18 cellular contexts compared by ENCODE assay signal in the genomic region with DNA sequence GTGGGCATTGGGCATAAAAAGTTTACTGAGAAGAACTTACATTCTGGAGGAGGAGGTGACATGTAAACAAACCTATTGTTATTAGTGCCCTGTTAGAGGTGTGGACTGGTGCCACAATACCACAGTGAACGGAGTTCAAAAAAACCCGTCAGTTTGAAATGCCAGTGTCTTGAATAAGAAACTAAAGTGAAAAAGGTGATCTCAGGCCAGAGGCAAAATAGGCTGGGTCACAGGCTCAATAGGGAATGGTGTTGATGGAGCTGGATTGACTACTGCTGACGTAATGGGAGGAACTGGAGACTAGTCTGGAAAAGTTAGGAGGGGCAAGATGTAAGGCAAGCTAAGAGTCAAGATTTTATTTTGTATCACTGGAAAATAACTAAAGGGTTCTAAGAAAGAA. TPM values are rescaled to one million over a fixed set of nuclear protein-coding genes. Genes with fewer than 3 reads are reported as not detected.
A peak's percentile ranks its signal among the peaks of the same experiment; 100 is the strongest.
DNase-seq lines count a peak whose midpoint lies in the region; ATAC-seq and TF ChIP-seq lines count a peak whose summit lies in the region.
"Had no signal": no experiment of that assay in that cellular context is flagged by ENCODE, and none has a peak within 500 bp of the region (broad histone marks: within the 10 kb centered on the region; RNA-seq: fewer than 3 reads in every experiment).

No MANE protein-coding gene starts in this region.

- ATAC-seq in Right ventricle myocardium inferior: no peak

- no peaks in the 10 kb centered on the region for H3K36me3 Mint-ChIP-seq in activated CD4-positive, alpha-beta memory T cell treated with anti-CD3 and anti-CD28 coated beads for 36 hours
- H3K36me3 Mint-ChIP-seq: activated naive CD4-positive, alpha-beta T cell treated with anti-CD3 and anti-CD28 coated beads, Interleukin-2, amount 10 ng/mL, durations not matched to agents 7 days and 5 days had no signal

- H3K27ac Mint-ChIP-seq in activated CD4-positive, alpha-beta memory T cell treated with anti-CD3 and anti-CD28 coated beads for 36 hours: no peak overlapping the region
- H3K27ac Mint-ChIP-seq: activated naive CD4-positive, alpha-beta T cell treated with anti-CD3 and anti-CD28 coated beads, Interleukin-2, amount 10 ng/mL, durations not matched to agents 7 days and 5 days; activated T-cell treated with anti-CD3 and anti-CD28 coated beads, Interleukin-2, amount 50 U/mL, for 24 hours; B cell; dendritic cell treated with granulocyte-macrophage colony-stimulating factor and Interleukin-4, amounts not matched to agents 40 ng/mL and 50 ng/mL, for 4 days had no signal

- H3K9me3 Mint-ChIP-seq in activated CD4-positive, alpha-beta memory T cell treated with anti-CD3 and anti-CD28 coated beads for 36 hours: no peaks in the 10 kb centered on the region
- H3K9me3 Mint-ChIP-seq: activated naive CD4-positive, alpha-beta T cell treated with anti-CD3 and anti-CD28 coated beads, Interleukin-2, amount 10 ng/mL, durations not matched to agents 7 days and 5 days; activated T-cell treated with anti-CD3 and anti-CD28 coated beads, Interleukin-2, amount 50 U/mL, for 24 hours; dendritic cell treated with granulocyte-macrophage colony-stimulating factor and Interleukin-4, amounts not matched to agents 40 ng/mL and 50 ng/mL, for 4 days had no signal

- no peak overlapping the region for H2AFZ ChIP-seq in osteoblast (ENCODE audit: low read length)

- H3K4me3 ChIP-seq in epithelial cell of proximal tubule (ENCODE audit: low read depth, low read length) (peak overlapping the region; percentile 68), osteoblast (ENCODE audit: insufficient read depth, low read length) (no peak overlapping the region)
- H3K4me3 ChIP-seq: lung had no signal

- H3K4me3 Mint-ChIP-seq in activated CD4-positive, alpha-beta memory T cell treated with anti-CD3 and anti-CD28 coated beads for 36 hours: no peak overlapping the region
- H3K4me3 Mint-ChIP-seq: dendritic cell treated with granulocyte-macrophage colony-stimulating factor and Interleukin-4, amounts not matched to agents 40 ng/mL and 50 ng/mL, for 4 days had no signal

- H3K4me2 ChIP-seq in osteoblast (ENCODE audit: insufficient read depth, low read length): peak overlapping the region; percentile 78

- peaks cover 11% of the 10 kb centered on the region for H3K4me1 Mint-ChIP-seq in activated CD4-positive, alpha-beta memory T cell treated with anti-CD3 and anti-CD28 coated beads for 36 hours (ENCODE audit: low read depth)

- peaks cover 6% of the 10 kb centered on the region for H3K36me3 ChIP-seq in osteoblast (ENCODE audit: insufficient read depth, low read length)
- H3K36me3 ChIP-seq: prostate gland, uterus had no signal

- DNase-seq in ELF-1 (ENCODE audit: low read depth, low spot score) (peak; percentile 41), M059J (ENCODE audit: low read depth) (peak; percentile 95), epithelial cell of proximal tubule (ENCODE audit: low read depth) (peak; percentile 52), osteoblast (ENCODE audit: insufficient read length, low spot score, missing footprints) (peak; percentile 21), NCI-H345 treated with DMSO at 0.1 percent for 48 hours (lab: John Stamatoyannopoulos, UW; ENCODE audit: unreplicated experiment) (no peak), Right ventricle myocardium inferior (ENCODE audit: missing footprints) (no peak)
- DNase-seq in activated CD4-positive, alpha-beta memory T cell treated with anti-CD3 and anti-CD28 coated beads for 36 hours: no peak
- DNase-seq: activated CD4-positive, alpha-beta T cell treated with anti-CD3 and anti-CD28 coated beads, Interleukin-2, amount 50 U/mL, for 4 hours; activated naive CD4-positive, alpha-beta T cell treated with anti-CD3 and anti-CD28 coated beads, Interleukin-2, amount 10 ng/mL, durations not matched to agents 7 days and 5 days; activated T-cell treated with anti-CD3 and anti-CD28 coated beads, Interleukin-2, amount 50 U/mL, for 24 hours; erythroblast; NCI-H187; NCI-H345; uterus had no signal

- no peaks in the 10 kb centered on the region for H3K9me3 ChIP-seq in osteoblast (ENCODE audit: low read depth, low read length)
- H3K9me3 ChIP-seq: prostate gland, uterus had no signal

- no peak for TF ChIP-seq CTCF in epithelial cell of proximal tubule (conservative IDR thresholded peaks at IDR 0.05; ENCODE audit: low read depth, low read length)
- no peak for TF ChIP-seq CTCF in osteoblast (IDR thresholded peaks at IDR 0.05; ENCODE audit: extremely low read depth, low read depth, low read length)

- H4K20me1 ChIP-seq in osteoblast (ENCODE audit: insufficient read depth, low read length): peaks cover 14% of the 10 kb centered on the region

- no peaks in the 10 kb centered on the region for H3K27me3 ChIP-seq in osteoblast (ENCODE audit: insufficient read depth, low read length)
- H3K27me3 ChIP-seq: uterus had no signal

- H3K79me2 ChIP-seq in osteoblast (ENCODE audit: insufficient read depth, low read length): peaks cover 55% of the 10 kb centered on the region

- peaks cover 32% of the 10 kb centered on the region for H3K4me1 ChIP-seq in osteoblast (ENCODE audit: insufficient read depth, low read length)
- H3K4me1 ChIP-seq: prostate gland, uterus had no signal

- intact Hi-C loops in activated CD4-positive, alpha-beta memory T cell treated with anti-CD3 and anti-CD28 coated beads for 36 hours (cut with micrococcal nuclease): loop anchor here (5.0 kb wide), 3 partner anchors 171 to 866 kb away; partner anchors contain the start of genes CLDND1 and GABRR3
- intact Hi-C loops in Right ventricle myocardium inferior (cut with DNase I): loop anchor here (5.0 kb wide), 2 partner anchors 86 to 89 kb away; no protein-coding TSS in a partner anchor

- H3K27me3 Mint-ChIP-seq in activated CD4-positive, alpha-beta memory T cell treated with anti-CD3 and anti-CD28 coated beads for 36 hours: peaks cover 8% of the 10 kb centered on the region

- POLR2A ChIA-PET in activated CD4-positive, alpha-beta memory T cell treated with anti-CD3 and anti-CD28 coated beads for 36 hours (lab: Charles Lee): no interaction called here

- peak overlapping the region; percentile 76 for H3K27ac ChIP-seq in osteoblast (ENCODE audit: low read depth, low read length)
- H3K27ac ChIP-seq: prostate gland had no signal

- CTCF ChIA-PET in activated CD4-positive, alpha-beta memory T cell treated with anti-CD3 and anti-CD28 coated beads for 36 hours (lab: Charles Lee): interaction anchor here (0.7 kb wide), 1 partner anchor 571 kb away, joined by 5 read pairs; no protein-coding TSS in a partner anchor

RNA-seq across cellular contexts. Expression of gene DCBLD2, which starts 1.6 kb away (rescaled TPM):
- total RNA-seq in M059J (2014; rRNA removed; shearing (Covaris generic)): 380 and 529 TPM in 2 replicates
- total RNA-seq in epithelial cell of proximal tubule: 621 and 846 TPM in 2 replicates
- total RNA-seq in osteoblast: 187 and 278 TPM in 2 replicates
- total RNA-seq in activated CD4-positive, alpha-beta memory T cell treated with anti-CD3 and anti-CD28 coated beads for 36 hours: 1 to 10 TPM; 1.2 to 1.6 TPM
- 34.7 TPM for total RNA-seq in Right ventricle myocardium inferior

Comparison
In these comparisons a context has a peak if more than half of its experiments do, and no peak if none do; other contexts are left out.
1. DNase-seq: peak in ELF-1 (single experiment), M059J (single experiment), epithelial cell of proximal tubule (single experiment) and osteoblast (single experiment); none in activated CD4-positive, alpha-beta memory T cell treated with anti-CD3 and anti-CD28 coated beads for 36 hours (single experiment), NCI-H345 treated with DMSO at 0.1 percent for 48 hours (single experiment) and Right ventricle myocardium inferior (single experiment).
2. RNA of gene DCBLD2, which starts 1.6 kb away (total RNA-seq): 621 to 846 TPM in epithelial cell of proximal tubule, 380 to 529 TPM in M059J, 187 to 278 TPM in osteoblast and 34.7 TPM in Right ventricle myocardium inferior (single experiment); 1.2 to 1.6 TPM in activated CD4-positive, alpha-beta memory T cell treated with anti-CD3 and anti-CD28 coated beads for 36 hours; every median in the first group is over 10 times any median in the second.